8 cellular contexts compared by ENCODE assay signal in genomic region chr6:144149894-144150672, GRCh38. TPM values are rescaled to one million over a fixed set of nuclear protein-coding genes. Genes with fewer than 3 reads are reported as not detected.
DNase-seq lines count a peak whose midpoint lies in the region; ATAC-seq and TF ChIP-seq lines count a peak whose summit lies in the region.

Gene STX11 (plus strand): TSS chr6:144150517. CDS start chr6:144186628, 36,111 bp downstream.

- ATAC-seq in GM18858 (IDR thresholded peaks at IDR 0.05; ENCODE audit: unreplicated experiment): peak; percentile 52
- ATAC-seq in HG02885 (IDR thresholded peaks at IDR 0.05; ENCODE audit: poor library complexity, unreplicated experiment): peak; percentile 75
- ATAC-seq in activated CD8-positive, alpha-beta T cell treated with anti-CD3 and anti-CD28 coated beads for 36 hours: peak; percentile 77

- POLR2A ChIA-PET in activated CD8-positive, alpha-beta T cell treated with anti-CD3 and anti-CD28 coated beads for 36 hours (lab: Charles Lee): interaction anchor here (1.0 to 3.4 kb wide), 4 partner anchors 9 to 21 kb away, joined by 3 to 14 read pairs (median 8); no protein-coding TSS in a partner anchor

- no peaks in the 10 kb centered on the region for H3K9me3 ChIP-seq in endocrine pancreas (ENCODE audit: control insufficient read depth, low read length)

- H3K36me3 Mint-ChIP-seq in activated CD8-positive, alpha-beta T cell treated with anti-CD3 and anti-CD28 coated beads for 36 hours (ENCODE audit: low read depth): peaks cover 38% of the 10 kb centered on the region

- H3K4me1 ChIP-seq in endocrine pancreas (ENCODE audit: control insufficient read depth, insufficient read depth, low read length): no peaks in the 10 kb centered on the region

- no peaks in the 10 kb centered on the region for H3K27me3 Mint-ChIP-seq in activated CD8-positive, alpha-beta T cell treated with anti-CD3 and anti-CD28 coated beads for 36 hours

- H3K4me1 Mint-ChIP-seq in activated CD8-positive, alpha-beta T cell treated with anti-CD3 and anti-CD28 coated beads for 36 hours (ENCODE audit: low read depth): peaks cover 43% of the 10 kb centered on the region

- H3K27me3 ChIP-seq in endocrine pancreas (ENCODE audit: control insufficient read depth, insufficient read depth, low read length): no peaks in the 10 kb centered on the region

- CTCF ChIA-PET in activated CD8-positive, alpha-beta T cell treated with anti-CD3 and anti-CD28 coated beads for 36 hours (lab: Charles Lee): interaction anchor here (1.3 kb wide), 1 partner anchor 21 kb away, joined by 4 read pairs; no protein-coding TSS in a partner anchor

- peak within 1 kb of the TSS; percentile 8 for H3K9ac ChIP-seq in endocrine pancreas (ENCODE audit: control insufficient read depth, insufficient read depth, low read length)

- TF ChIP-seq CTCF in activated CD8-positive, alpha-beta T cell treated with anti-CD3 and anti-CD28 coated beads for 36 hours (IDR thresholded peaks at IDR 0.05): no peak

- intact Hi-C loops in activated CD8-positive, alpha-beta T cell treated with anti-CD3 and anti-CD28 coated beads for 36 hours (cut with micrococcal nuclease): loop anchor here (2.0 kb wide), 2 partner anchors 45 to 67 kb away; no protein-coding TSS in a partner anchor

- H3K4me3 ChIP-seq in endocrine pancreas (ENCODE audit: control insufficient read depth, insufficient read depth, low read length): peak within 1 kb of the TSS; percentile 51

- no peaks in the 10 kb centered on the region for H3K9me3 Mint-ChIP-seq in activated CD8-positive, alpha-beta T cell treated with anti-CD3 and anti-CD28 coated beads for 36 hours

- H3K36me3 ChIP-seq in endocrine pancreas (ENCODE audit: control insufficient read depth, insufficient read depth, low read length): no peaks in the 10 kb centered on the region

- H3K4me3 Mint-ChIP-seq in activated CD8-positive, alpha-beta T cell treated with anti-CD3 and anti-CD28 coated beads for 36 hours: peak within 1 kb of the TSS; percentile 93

- H3K27ac Mint-ChIP-seq in activated CD8-positive, alpha-beta T cell treated with anti-CD3 and anti-CD28 coated beads for 36 hours: peak within 1 kb of the TSS; percentile 94

- DNase-seq in NCI-H345 treated with DMSO at 0.1 percent for 48 hours (lab: John Stamatoyannopoulos, UW; ENCODE audit: unreplicated experiment) (peak; percentile 37), midbrain (lab: John Stamatoyannopoulos, UW) (peak; percentile 37), dedifferentiated amniotic fluid mesenchymal stem cell (ENCODE audit: extremely low spot score) (no peak)
- DNase-seq in activated CD8-positive, alpha-beta T cell treated with anti-CD3 and anti-CD28 coated beads for 36 hours: peak; percentile 91
- peak; percentile 66 to 79 for DNase-seq in stimulated activated CD8-positive, alpha-beta memory T cell treated with anti-CD3 and anti-CD28 coated beads, Interleukin-2, amount 100 ng/mL, for 48 hours (ENCODE audit: low read depth in 2 of 2)

RNA-seq across cellular contexts. Expression of gene STX11, which starts in this region (rescaled TPM):
- 10 to 100 TPM; 19.4 to 20.7 TPM for total RNA-seq in activated CD8-positive, alpha-beta T cell treated with anti-CD3 and anti-CD28 coated beads for 36 hours
